Comparison of ENCODE assay signal across 15 cellular contexts in genomic region chr9:114493521-114494184, GRCh38. TPM values are rescaled to one million over a fixed set of nuclear protein-coding genes. Genes with fewer than 3 reads are reported as not detected.
DNase-seq lines count a peak whose midpoint lies in the region; ATAC-seq and TF ChIP-seq lines count a peak whose summit lies in the region.
"Had no signal": no experiment of that assay in that cellular context is flagged by ENCODE, and none has a peak within 500 bp of the region (broad histone marks: within the 10 kb centered on the region; RNA-seq: fewer than 3 reads in every experiment).

No MANE protein-coding gene starts in this region.

- H3K4me1 ChIP-seq in KMS-11 (ENCODE audit: low read depth, poor library complexity, severe bottlenecking) (peaks cover 81% of the 10 kb centered on the region), endodermal cell (ENCODE audit: control insufficient read depth, insufficient read depth, low read length) (no peaks in the 10 kb centered on the region)
- H3K4me1 ChIP-seq: Caco-2 had no signal

- DNase-seq in WTC11 (ENCODE audit: low spot score), result no peak
- DNase-seq in dermis microvascular lymphatic vessel endothelial cell (ENCODE audit: low read depth in 2 of 2), result peak; percentile 38 to 67
- no peak for DNase-seq in nephron progenitor cell
- no peak for DNase-seq in endodermal cell
- no peak for DNase-seq in progenitor cell of endocrine pancreas (ENCODE audit: low spot score, unreplicated experiment)
- no peak for DNase-seq in stimulated activated CD4-positive, alpha-beta T cell treated with anti-CD3 and anti-CD28 coated beads, Interleukin-4, amount 100 ng/mL, for 24 hours
- DNase-seq: Caco-2, DMS153, NCI-H1436 treated with DMSO at 0.1 percent for 48 hours, NCI-H2081, NCI-H524, PC-9 had no signal

- H3K27me3 Mint-ChIP-seq in WTC11 (ENCODE audit: low read depth) (no peaks in the 10 kb centered on the region), nephron progenitor cell (ENCODE audit: low read depth, poor library complexity) (peaks cover 12% of the 10 kb centered on the region), endodermal cell (ENCODE audit: insufficient read depth) (no peaks in the 10 kb centered on the region), progenitor cell of endocrine pancreas (peaks cover 15% of the 10 kb centered on the region)

- H3K36me3 ChIP-seq in KMS-11 (ENCODE audit: insufficient read depth) (no peaks in the 10 kb centered on the region; the same call in 1 of the 2 replicates), endodermal cell (ENCODE audit: control insufficient read depth, insufficient read depth, low read length) (no peaks in the 10 kb centered on the region)

- H3K27ac ChIP-seq in KMS-11, result no peak overlapping the region
- H3K27ac ChIP-seq in endodermal cell (ENCODE audit: low read depth, low read length), result no peak overlapping the region
- H3K27ac ChIP-seq: PC-9 had no signal

- H3K4me2 ChIP-seq in KMS-11, result peak overlapping the region; percentile 7; the same call in 1 of the 2 replicates
- H3K4me2 ChIP-seq: PC-9 had no signal

- peaks cover 92% of the 10 kb centered on the region for H3K79me2 ChIP-seq in KMS-11 (ENCODE audit: insufficient read depth, low read depth)

- H3K9me3 Mint-ChIP-seq in WTC11 (no peaks in the 10 kb centered on the region), nephron progenitor cell (no peaks in the 10 kb centered on the region), endodermal cell (no peaks in the 10 kb centered on the region), progenitor cell of endocrine pancreas (ENCODE audit: low read depth) (no peaks in the 10 kb centered on the region)

- 90 to 92% methylated on average over 4 to 8 of the region's 8 CpGs for WGBS in endodermal cell (ENCODE audit: insufficient coverage in 1 of 2, insufficient read length in 1 of 2), 2 experiments

- H3K9ac ChIP-seq in KMS-11 (no peak overlapping the region), endodermal cell (ENCODE audit: extremely low read depth, low read length, poor library complexity, severe bottlenecking) (no peak overlapping the region)

- no peaks in the 10 kb centered on the region for H4K20me1 ChIP-seq in KMS-11 (ENCODE audit: insufficient read depth)

- H3K4me3 ChIP-seq in KMS-11 (IDR thresholded peaks at IDR 0.05; ENCODE audit: insufficient read depth, low read depth, low read length) (no peak overlapping the region), endodermal cell (ENCODE audit: low read length) (no peak overlapping the region)
- H3K4me3 ChIP-seq: PC-9 had no signal

- CTCF ChIA-PET in WTC11 (lab: Charles Lee), result interaction anchor here (1.0 to 1.7 kb wide), 3 partner anchors 10 to 160 kb away, joined by 3 to 6 read pairs (median 4); no protein-coding TSS in a partner anchor

- no peaks in the 10 kb centered on the region for H3K27me3 ChIP-seq in KMS-11 (ENCODE audit: insufficient read depth, low read depth)
- H3K27me3 ChIP-seq in endodermal cell (ENCODE audit: control insufficient read depth, insufficient read depth, low read length, poor library complexity, severe bottlenecking), result no peaks in the 10 kb centered on the region

- H3K4me3 Mint-ChIP-seq in WTC11 (no peak overlapping the region), nephron progenitor cell (no peak overlapping the region), endodermal cell (no peak overlapping the region), progenitor cell of endocrine pancreas (ENCODE audit: low read depth) (no peak overlapping the region)
- H3K4me3 Mint-ChIP-seq: CD14-positive monocyte had no signal

- 0 out of 2 replicates have a peak overlapping the region, but pooled peaks have one; percentile 19 for H3K27ac Mint-ChIP-seq in WTC11
- H3K27ac Mint-ChIP-seq in nephron progenitor cell, result peak overlapping the region; percentile 8
- no peak overlapping the region for H3K27ac Mint-ChIP-seq in endodermal cell
- no peak overlapping the region for H3K27ac Mint-ChIP-seq in progenitor cell of endocrine pancreas

- ATAC-seq in WTC11, result no peak
- no peak for ATAC-seq in GM21723 (IDR thresholded peaks at IDR 0.05; ENCODE audit: unreplicated experiment)

- no peak overlapping the region for H2AFZ ChIP-seq in KMS-11 (ENCODE audit: low read depth)
- H2AFZ ChIP-seq: PC-9 had no signal

- POLR2A ChIA-PET in WTC11 (lab: Charles Lee), result no interaction called here

- H3K36me3 Mint-ChIP-seq in WTC11 (no peaks in the 10 kb centered on the region), nephron progenitor cell (ENCODE audit: low read depth) (peaks cover 5% of the 10 kb centered on the region), endodermal cell (ENCODE audit: low read depth) (no peaks in the 10 kb centered on the region), progenitor cell of endocrine pancreas (ENCODE audit: insufficient read depth) (no peaks in the 10 kb centered on the region)
- H3K36me3 Mint-ChIP-seq: CD14-positive monocyte had no signal

- TF ChIP-seq CTCF in KMS-11 (conservative IDR thresholded peaks at IDR 0.05; ENCODE audit: low read depth, low read length), result no peak
- TF ChIP-seq CTCF in WTC11 (IDR thresholded peaks at IDR 0.05), result no peak
- TF ChIP-seq CTCF in nephron progenitor cell (IDR thresholded peaks at IDR 0.05), result no peak
- TF ChIP-seq CTCF in endodermal cell (conservative IDR thresholded peaks at IDR 0.05), result no peak
- TF ChIP-seq CTCF in progenitor cell of endocrine pancreas (IDR thresholded peaks at IDR 0.05; ENCODE audit: unreplicated experiment), result no peak

- H3K9me3 ChIP-seq in endodermal cell (ENCODE audit: control insufficient read depth, low read length), result no peaks in the 10 kb centered on the region
- H3K9me3 ChIP-seq: Caco-2 had no signal

- peaks cover 7% of the 10 kb centered on the region for H3K4me1 Mint-ChIP-seq in WTC11
- peaks cover 43% of the 10 kb centered on the region for H3K4me1 Mint-ChIP-seq in nephron progenitor cell
- H3K4me1 Mint-ChIP-seq in endodermal cell, result peaks cover 8% of the 10 kb centered on the region
- H3K4me1 Mint-ChIP-seq in progenitor cell of endocrine pancreas (ENCODE audit: low read depth), result no peaks in the 10 kb centered on the region
- H3K4me1 Mint-ChIP-seq: CD14-positive monocyte had no signal

TF ChIP-seq in WTC11, 78 proteins besides CTCF, POLR2A, EP300 and RAD21:
- TF ChIP-seq ZNF396 (CRISPR knock-in tag; IDR thresholded peaks at IDR 0.05; ENCODE audit: borderline replicate concordance), result no peak
- no peak for TF ChIP-seq NR1H2 (CRISPR knock-in tag; IDR thresholded peaks at IDR 0.05)
- TF ChIP-seq, protein P1, sequence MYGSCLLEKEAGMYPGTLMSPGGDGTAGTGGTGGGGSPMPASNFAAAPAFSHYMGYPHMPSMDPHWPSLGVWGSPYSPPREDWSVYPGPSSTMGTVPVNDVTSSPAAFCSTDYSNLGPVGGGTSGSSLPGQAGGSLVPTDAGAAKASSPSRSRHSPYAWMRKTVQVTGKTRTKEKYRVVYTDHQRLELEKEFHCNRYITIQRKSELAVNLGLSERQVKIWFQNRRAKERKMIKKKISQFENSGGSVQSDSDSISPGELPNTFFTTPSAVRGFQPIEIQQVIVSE (CRISPR knock-in tag; IDR thresholded peaks at IDR 0.05; ENCODE audit: borderline replicate concordance), result no peak
- TF ChIP-seq SMAD4 (CRISPR knock-in tag; IDR thresholded peaks at IDR 0.05), result no peak
- no peak for TF ChIP-seq GTF2I (CRISPR knock-in tag; conservative IDR thresholded peaks at IDR 0.05)

RNA-seq across cellular contexts. Expression of gene WHRN, which starts 11.6 kb away (rescaled TPM):
- total RNA-seq in WTC11 (2021) (20.6 to 24.3 TPM (median 23.3 TPM) in 3 replicates), dermis microvascular lymphatic vessel endothelial cell (0.13 TPM in 2 replicates), endodermal cell (10 to 100 TPM in 1 of 2 donors, 1 to 10 TPM in 1; 7.0 to 12.8 TPM), progenitor cell of endocrine pancreas (11.2 and 11.9 TPM in 2 replicates)
- 17.9 TPM for polyA plus RNA-seq in endodermal cell (2013, experiment 1 of 2)
- 16.1 TPM for polyA plus RNA-seq in endodermal cell (2013, experiment 2 of 2)

Comparison
In these comparisons a context has a peak if more than half of its experiments do, and no peak if none do; other contexts are left out.
1. DNase-seq: peak in dermis microvascular lymphatic vessel endothelial cell (2 of 2); none in WTC11 (single experiment), nephron progenitor cell (single experiment), endodermal cell (single experiment), progenitor cell of endocrine pancreas (single experiment) and stimulated activated CD4-positive, alpha-beta T cell treated with anti-CD3 and anti-CD28 coated beads, Interleukin-4, amount 100 ng/mL, for 24 hours (single experiment).
2. H3K27ac Mint-ChIP-seq: peak in WTC11 (single experiment) and nephron progenitor cell (single experiment); none in endodermal cell (single experiment) and progenitor cell of endocrine pancreas (single experiment).